8 cellular contexts compared by ENCODE assay signal in the genomic region with DNA sequence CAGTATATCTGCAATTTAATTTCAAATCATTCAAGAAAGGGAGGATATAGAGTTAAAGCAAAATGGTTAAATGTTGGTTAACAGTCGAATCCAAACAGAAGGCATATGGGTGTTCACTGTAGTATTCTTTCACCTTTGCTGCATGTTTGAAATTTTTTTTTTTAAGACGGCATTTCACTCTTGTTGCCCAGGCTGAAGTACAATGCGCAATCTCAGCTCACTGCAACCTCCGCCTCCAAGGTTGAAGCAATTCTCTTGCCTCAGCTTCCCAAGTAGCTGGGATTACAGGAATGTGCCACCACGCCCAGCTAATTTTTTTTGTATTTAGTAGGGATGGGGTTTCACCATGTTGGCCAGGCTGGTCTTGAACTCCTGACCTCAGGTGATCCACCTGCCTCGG. TPM values are rescaled to one million over a fixed set of nuclear protein-coding genes. Genes with fewer than 3 reads are reported as not detected.
A peak's percentile ranks its signal among the peaks of the same experiment; 100 is the strongest.
DNase-seq lines count a peak whose midpoint lies in the region; ATAC-seq, FAIRE-seq and TF ChIP-seq lines count a peak whose summit lies in the region.
"Not testable (repeated sequence)": the region's sequence is repeated elsewhere in the genome, so short reads cannot be mapped to it uniquely, and the experiment has no call there.

No MANE protein-coding gene starts in this region.

- not testable (repeated sequence) for H3K27me3 ChIP-seq in BLaER1 treated with 17β-estradiol and CSF1 and Interleukin-3, amounts not matched to agents 10 nM and 100 nM; DND-41 (ENCODE audit: insufficient read depth, low read length, poor library complexity); endocrine pancreas (ENCODE audit: control insufficient read depth, insufficient read depth, low read length); small intestine (ENCODE audit: control insufficient read depth in 2 of 2, insufficient read depth in 2 of 2, low read length in 2 of 2)

- ATAC-seq in DND-41 (ENCODE audit: insufficient read depth, low read depth); activated naive CD8-positive, alpha-beta T cell treated with anti-CD3 and anti-CD28 coated beads, Interleukin-2, amount 50 U/mL, for 24 hours; naive thymus-derived CD8-positive, alpha-beta T cell: not testable (repeated sequence)

- peaks cover 70 to 85% (median 77%) of the 10 kb centered on the region in 11 experiments for H4K20me1 ChIP-seq in BLaER1 treated with 17β-estradiol and CSF1 and Interleukin-3, amounts not matched to agents 10 nM and 100 nM
- H4K20me1 ChIP-seq in DND-41 (ENCODE audit: insufficient read depth, low read length): peaks cover 59% of the 10 kb centered on the region
- peaks cover 39% of the 10 kb centered on the region for H4K20me1 ChIP-seq in OCI-LY7 (ENCODE audit: insufficient read depth, low read length)

- 37 to 73% (median 48%) methylated on average over 6 of the region's 6 CpGs for WGBS in small intestine, 3 donors

- peaks cover 7 to 60% (median 25%) of the 10 kb centered on the region in 11 experiments; a peak in 19 of 22 replicates for H3K36me3 ChIP-seq in BLaER1 treated with 17β-estradiol and CSF1 and Interleukin-3, amounts not matched to agents 10 nM and 100 nM
- H3K36me3 ChIP-seq in DND-41 (ENCODE audit: insufficient read depth, low read length): peaks cover 12% of the 10 kb centered on the region; the same call in 1 of the 2 replicates
- H3K36me3 ChIP-seq in OCI-LY7 (ENCODE audit: insufficient read depth, low read length): peaks cover 59% of the 10 kb centered on the region
- H3K36me3 ChIP-seq in endocrine pancreas (ENCODE audit: control insufficient read depth, insufficient read depth, low read length); small intestine (ENCODE audit: control insufficient read depth in 2 of 2, insufficient read depth in 2 of 2, low read length in 2 of 2): not testable (repeated sequence)

- intact Hi-C loops in OCI-LY7 (cut with micrococcal nuclease; ENCODE audit: unreplicated experiment): loop anchor here (2.0 to 10.0 kb wide), 2 partner anchors 38 to 422 kb away; a partner anchor contains a TSS

- peaks cover 91% of the 10 kb centered on the region for H3K79me2 ChIP-seq in DND-41 (ENCODE audit: insufficient read depth, low read length)
- peaks cover 89% of the 10 kb centered on the region for H3K79me2 ChIP-seq in OCI-LY7 (ENCODE audit: insufficient read depth, low read depth, low read length)

- H3K4me1 Mint-ChIP-seq in activated T-cell treated with anti-CD3 and anti-CD28 coated beads, Interleukin-2, amount 50 U/mL, for 24 hours (ENCODE audit: low read depth): peaks cover 64% of the 10 kb centered on the region
- H3K4me1 Mint-ChIP-seq in activated naive CD8-positive, alpha-beta T cell treated with anti-CD3 and anti-CD28 coated beads, Interleukin-2, amount 50 U/mL, for 24 hours: peaks cover 63% of the 10 kb centered on the region
- peaks cover 36 to 86% (median 71%) of the 10 kb centered on the region in 4 donors for H3K4me1 Mint-ChIP-seq in naive thymus-derived CD8-positive, alpha-beta T cell

- H3K36me3 Mint-ChIP-seq in activated T-cell treated with anti-CD3 and anti-CD28 coated beads, Interleukin-2, amount 50 U/mL, for 24 hours (ENCODE audit: low read depth): peaks cover 65% of the 10 kb centered on the region
- peaks cover 33% of the 10 kb centered on the region for H3K36me3 Mint-ChIP-seq in activated naive CD8-positive, alpha-beta T cell treated with anti-CD3 and anti-CD28 coated beads, Interleukin-2, amount 50 U/mL, for 24 hours (ENCODE audit: low read depth)
- H3K36me3 Mint-ChIP-seq in naive thymus-derived CD8-positive, alpha-beta T cell: peaks cover 8 to 31% (median 9%) of the 10 kb centered on the region in 3 donors

- H3K9me2 ChIP-seq in OCI-LY7 (ENCODE audit: insufficient read depth, low read length): not testable (repeated sequence)

- CTCF ChIA-PET in OCI-LY7 (lab: Charles Lee; ENCODE audit: unreplicated experiment): not testable (repeated sequence)

- not testable (repeated sequence) for H3K9me3 ChIP-seq in BLaER1 treated with 17β-estradiol and CSF1 and Interleukin-3, amounts not matched to agents 10 nM and 100 nM (replicated peaks in 1 of 11); DND-41 (ENCODE audit: insufficient read depth, low read length, severe bottlenecking); OCI-LY7 (ENCODE audit: low read length); endocrine pancreas (ENCODE audit: control insufficient read depth, low read length); small intestine (ENCODE audit: control insufficient read depth, low read depth)

- not testable (repeated sequence) for TF ChIP-seq CTCF in DND-41 (IDR thresholded peaks at IDR 0.05; ENCODE audit: borderline replicate concordance, extremely low read depth, low read length, poor library complexity, severe bottlenecking); OCI-LY7 (conservative IDR thresholded peaks at IDR 0.05; ENCODE audit: low read length)

- H3K4me2 ChIP-seq in BLaER1 treated with 17β-estradiol and CSF1 and Interleukin-3, amounts not matched to agents 10 nM and 100 nM: peak overlapping the region; percentile 0 to 89 (median 21); a peak in 12 of 22 replicates
- peak overlapping the region; percentile 48; the same call in 1 of the 2 replicates for H3K4me2 ChIP-seq in DND-41 (ENCODE audit: insufficient read depth, low read length)
- H3K4me2 ChIP-seq in OCI-LY7 (ENCODE audit: low read length): peak overlapping the region; percentile 87

- H3K9me3 Mint-ChIP-seq in activated T-cell treated with anti-CD3 and anti-CD28 coated beads, Interleukin-2, amount 50 U/mL, for 24 hours; activated naive CD8-positive, alpha-beta T cell treated with anti-CD3 and anti-CD28 coated beads, Interleukin-2, amount 50 U/mL, for 24 hours; naive thymus-derived CD8-positive, alpha-beta T cell: not testable (repeated sequence)

- FAIRE-seq in small intestine (lab: Jason Lieb, UNC): not testable (repeated sequence)

- peak overlapping the region; percentile 47 for H3K27ac Mint-ChIP-seq in activated T-cell treated with anti-CD3 and anti-CD28 coated beads, Interleukin-2, amount 50 U/mL, for 24 hours
- H3K27ac Mint-ChIP-seq in activated naive CD8-positive, alpha-beta T cell treated with anti-CD3 and anti-CD28 coated beads, Interleukin-2, amount 50 U/mL, for 24 hours: peak overlapping the region; percentile 59
- H3K27ac Mint-ChIP-seq in naive thymus-derived CD8-positive, alpha-beta T cell: peak overlapping the region in 4 of 10 donors; percentile 33 to 70 (median 48)

- not testable (repeated sequence) for H3K27ac ChIP-seq in BLaER1 treated with 17β-estradiol and CSF1 and Interleukin-3, amounts not matched to agents 10 nM and 100 nM; DND-41 (ENCODE audit: low read length); small intestine (ENCODE audit: low read depth in 1 of 2, low read length in 1 of 2)
- H3K27ac ChIP-seq in OCI-LY7 (ENCODE audit: low read depth, low read length, poor library complexity, severe bottlenecking): peak overlapping the region; percentile 25

- POLR2A ChIA-PET in OCI-LY7 (lab: Charles Lee): interaction anchor here (0.6 to 3.4 kb wide), 5 partner anchors 10 to 296 kb away, joined by 3 to 13 read pairs (median 6); no protein-coding TSS in a partner anchor
- POLR2A ChIA-PET in naive thymus-derived CD8-positive, alpha-beta T cell (lab: Charles Lee): interaction anchor here (0.6 kb wide), 1 partner anchor 48 kb away, joined by 5 read pairs; no protein-coding TSS in a partner anchor

- not testable (repeated sequence) for H3K4me3 ChIP-seq in BLaER1 treated with 17β-estradiol and CSF1 and Interleukin-3, amounts not matched to agents 10 nM and 100 nM; DND-41 (ENCODE audit: low read depth in 1 of 2, low read length in 2 of 2); small intestine (ENCODE audit: low read depth in 1 of 2, low read length in 2 of 2)
- H3K4me3 ChIP-seq in OCI-LY7 (ENCODE audit: low read depth, low read length, poor library complexity, severe bottlenecking): peak overlapping the region; percentile 91
- peak overlapping the region; percentile 36 for H3K4me3 ChIP-seq in endocrine pancreas (ENCODE audit: control insufficient read depth, insufficient read depth, low read length)

- H3K4me1 ChIP-seq in BLaER1 treated with 17β-estradiol and CSF1 and Interleukin-3, amounts not matched to agents 10 nM and 100 nM: peaks cover 27 to 55% (median 48%) of the 10 kb centered on the region in 10 experiments
- H3K4me1 ChIP-seq in DND-41 (ENCODE audit: insufficient read depth, low read length) (peaks cover 49% of the 10 kb centered on the region), OCI-LY7 (ENCODE audit: insufficient read depth, low read length, poor library complexity, severe bottlenecking) (peaks cover 52% of the 10 kb centered on the region), endocrine pancreas (ENCODE audit: control insufficient read depth, insufficient read depth, low read length) (peaks cover 16% of the 10 kb centered on the region), small intestine (ENCODE audit: control insufficient read depth in 2 of 2, insufficient read depth in 1 of 2, low read depth in 1 of 2, low read length in 1 of 2) (peaks cover 0 to 10% of the 10 kb centered on the region in 2 donors)

- not testable (repeated sequence) for H3K27me3 Mint-ChIP-seq in activated T-cell treated with anti-CD3 and anti-CD28 coated beads, Interleukin-2, amount 50 U/mL, for 24 hours; activated naive CD8-positive, alpha-beta T cell treated with anti-CD3 and anti-CD28 coated beads, Interleukin-2, amount 50 U/mL, for 24 hours; naive thymus-derived CD8-positive, alpha-beta T cell

- not testable (repeated sequence) for H3K4me3 Mint-ChIP-seq in activated T-cell treated with anti-CD3 and anti-CD28 coated beads, Interleukin-2, amount 50 U/mL, for 24 hours; activated naive CD8-positive, alpha-beta T cell treated with anti-CD3 and anti-CD28 coated beads, Interleukin-2, amount 50 U/mL, for 24 hours
- peak overlapping the region in 8 of 10 donors; percentile 15 to 97 (median 62) for H3K4me3 Mint-ChIP-seq in naive thymus-derived CD8-positive, alpha-beta T cell

- BruUV-seq in OCI-LY7 (replicated peaks; lab: Mats Ljungman, UMichigan): not testable (repeated sequence)

- DNase-seq in DND-41; OCI-LY7 (ENCODE audit: low spot score); activated T-cell treated with anti-CD3 and anti-CD28 coated beads, Interleukin-2, amount 50 U/mL, for 24 hours; activated naive CD8-positive, alpha-beta T cell treated with anti-CD3 and anti-CD28 coated beads, Interleukin-2, amount 50 U/mL, for 24 hours; naive thymus-derived CD8-positive, alpha-beta T cell: not testable (repeated sequence)
- peak; percentile 28 for DNase-seq in small intestine

- not testable (repeated sequence) for H2AFZ ChIP-seq in DND-41 (ENCODE audit: low read depth, low read length); OCI-LY7 (ENCODE audit: low read length)

- H3K9ac ChIP-seq in BLaER1 treated with 17β-estradiol and CSF1 and Interleukin-3, amounts not matched to agents 10 nM and 100 nM; DND-41 (ENCODE audit: low read depth, low read length); endocrine pancreas (ENCODE audit: control insufficient read depth, insufficient read depth, low read length): not testable (repeated sequence)

RNA-seq across cellular contexts. Expression of a gene that starts 4.1 kb away (rescaled TPM):
- 60.6 and 70.7 TPM in 2 replicates for total RNA-seq in OCI-LY7 (2014; rRNA removed; shearing (Covaris generic))
- 96.6 and 96.9 TPM in 2 replicates for total RNA-seq in OCI-LY7 (2022)
- total RNA-seq in naive thymus-derived CD8-positive, alpha-beta T cell: 10 to 100 TPM; 90.2 to 92.5 TPM
- 10 to 100 TPM; 26.4 to 48.1 (median 31.3) TPM for polyA plus RNA-seq in naive thymus-derived CD8-positive, alpha-beta T cell
- 10 to 100 TPM; 11.0 to 14.6 (median 13.0) TPM for polyA plus RNA-seq in small intestine

RNA-seq across cellular contexts. Expression of a gene that starts 51.1 kb away (rescaled TPM):
- 42.9 and 48.4 TPM in 2 replicates for total RNA-seq in OCI-LY7 (2014; rRNA removed; shearing (Covaris generic))
- total RNA-seq in OCI-LY7 (2022): 97.3 and 101 TPM in 2 replicates
- 10 to 100 TPM; 28.1 to 29.6 TPM for total RNA-seq in naive thymus-derived CD8-positive, alpha-beta T cell
- polyA plus RNA-seq in naive thymus-derived CD8-positive, alpha-beta T cell: 10 to 100 TPM; 27.0 to 42.3 (median 34.4) TPM
- 10 to 100 TPM in 1 of 3 donors, 1 to 10 TPM in 2; 5.6 to 15.9 (median 9.5) TPM for polyA plus RNA-seq in small intestine

Comparison
In these comparisons a context has a peak if more than half of its experiments do, and no peak if none do; other contexts are left out.
1. H3K4me2 ChIP-seq: peak in every context shown above with its lines; median percentile 87 in OCI-LY7; 48 in DND-41; 21 in BLaER1 treated with 17β-estradiol and CSF1 and Interleukin-3, amounts not matched to agents 10 nM and 100 nM.